Comparison of ENCODE assay signal across 1 cellular context in the genomic region with DNA sequence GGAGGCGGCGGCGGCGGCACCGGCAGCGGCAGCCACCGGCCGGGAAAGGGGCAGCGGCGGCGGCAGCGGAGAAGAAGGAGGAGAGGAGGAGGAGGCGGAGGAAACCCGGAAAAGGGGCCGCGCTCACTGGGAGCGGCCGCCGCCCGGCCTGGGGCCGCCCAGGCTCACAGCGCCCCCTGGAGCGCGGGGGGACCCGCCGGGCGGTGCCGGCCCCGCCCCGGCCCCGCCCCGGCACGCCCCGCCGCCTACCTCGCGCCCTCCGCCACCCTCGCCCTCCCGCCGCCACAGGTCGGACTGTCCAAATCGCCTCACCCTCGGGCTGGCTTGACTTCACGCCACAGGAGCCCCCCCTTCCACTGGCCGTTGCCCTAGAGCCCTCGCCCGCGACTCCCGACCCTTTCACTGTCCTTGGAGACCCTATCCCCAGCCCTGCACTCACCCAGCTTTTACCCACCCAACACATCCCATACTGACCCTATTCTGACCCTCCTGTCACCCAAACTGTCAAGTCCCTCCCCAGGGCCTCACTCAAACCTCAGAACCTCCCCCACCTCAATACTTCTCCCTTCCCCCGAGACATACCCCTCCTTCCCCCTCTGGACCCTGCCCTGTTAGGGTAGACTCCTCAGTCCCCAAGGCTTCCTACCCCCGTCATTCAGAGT.
TF ChIP-seq lines count a peak whose summit lies in the region.

CSNK2A2 (minus strand) TSS at position 85 of the 662 bp plus-strand sequence. CDS start 370 bp downstream, outside the sequence.

TF ChIP-seq in K562, 482 proteins besides CTCF, POLR2A, EP300 and RAD21 (continued from another document and continues in another):
- TF ChIP-seq, protein P1, sequence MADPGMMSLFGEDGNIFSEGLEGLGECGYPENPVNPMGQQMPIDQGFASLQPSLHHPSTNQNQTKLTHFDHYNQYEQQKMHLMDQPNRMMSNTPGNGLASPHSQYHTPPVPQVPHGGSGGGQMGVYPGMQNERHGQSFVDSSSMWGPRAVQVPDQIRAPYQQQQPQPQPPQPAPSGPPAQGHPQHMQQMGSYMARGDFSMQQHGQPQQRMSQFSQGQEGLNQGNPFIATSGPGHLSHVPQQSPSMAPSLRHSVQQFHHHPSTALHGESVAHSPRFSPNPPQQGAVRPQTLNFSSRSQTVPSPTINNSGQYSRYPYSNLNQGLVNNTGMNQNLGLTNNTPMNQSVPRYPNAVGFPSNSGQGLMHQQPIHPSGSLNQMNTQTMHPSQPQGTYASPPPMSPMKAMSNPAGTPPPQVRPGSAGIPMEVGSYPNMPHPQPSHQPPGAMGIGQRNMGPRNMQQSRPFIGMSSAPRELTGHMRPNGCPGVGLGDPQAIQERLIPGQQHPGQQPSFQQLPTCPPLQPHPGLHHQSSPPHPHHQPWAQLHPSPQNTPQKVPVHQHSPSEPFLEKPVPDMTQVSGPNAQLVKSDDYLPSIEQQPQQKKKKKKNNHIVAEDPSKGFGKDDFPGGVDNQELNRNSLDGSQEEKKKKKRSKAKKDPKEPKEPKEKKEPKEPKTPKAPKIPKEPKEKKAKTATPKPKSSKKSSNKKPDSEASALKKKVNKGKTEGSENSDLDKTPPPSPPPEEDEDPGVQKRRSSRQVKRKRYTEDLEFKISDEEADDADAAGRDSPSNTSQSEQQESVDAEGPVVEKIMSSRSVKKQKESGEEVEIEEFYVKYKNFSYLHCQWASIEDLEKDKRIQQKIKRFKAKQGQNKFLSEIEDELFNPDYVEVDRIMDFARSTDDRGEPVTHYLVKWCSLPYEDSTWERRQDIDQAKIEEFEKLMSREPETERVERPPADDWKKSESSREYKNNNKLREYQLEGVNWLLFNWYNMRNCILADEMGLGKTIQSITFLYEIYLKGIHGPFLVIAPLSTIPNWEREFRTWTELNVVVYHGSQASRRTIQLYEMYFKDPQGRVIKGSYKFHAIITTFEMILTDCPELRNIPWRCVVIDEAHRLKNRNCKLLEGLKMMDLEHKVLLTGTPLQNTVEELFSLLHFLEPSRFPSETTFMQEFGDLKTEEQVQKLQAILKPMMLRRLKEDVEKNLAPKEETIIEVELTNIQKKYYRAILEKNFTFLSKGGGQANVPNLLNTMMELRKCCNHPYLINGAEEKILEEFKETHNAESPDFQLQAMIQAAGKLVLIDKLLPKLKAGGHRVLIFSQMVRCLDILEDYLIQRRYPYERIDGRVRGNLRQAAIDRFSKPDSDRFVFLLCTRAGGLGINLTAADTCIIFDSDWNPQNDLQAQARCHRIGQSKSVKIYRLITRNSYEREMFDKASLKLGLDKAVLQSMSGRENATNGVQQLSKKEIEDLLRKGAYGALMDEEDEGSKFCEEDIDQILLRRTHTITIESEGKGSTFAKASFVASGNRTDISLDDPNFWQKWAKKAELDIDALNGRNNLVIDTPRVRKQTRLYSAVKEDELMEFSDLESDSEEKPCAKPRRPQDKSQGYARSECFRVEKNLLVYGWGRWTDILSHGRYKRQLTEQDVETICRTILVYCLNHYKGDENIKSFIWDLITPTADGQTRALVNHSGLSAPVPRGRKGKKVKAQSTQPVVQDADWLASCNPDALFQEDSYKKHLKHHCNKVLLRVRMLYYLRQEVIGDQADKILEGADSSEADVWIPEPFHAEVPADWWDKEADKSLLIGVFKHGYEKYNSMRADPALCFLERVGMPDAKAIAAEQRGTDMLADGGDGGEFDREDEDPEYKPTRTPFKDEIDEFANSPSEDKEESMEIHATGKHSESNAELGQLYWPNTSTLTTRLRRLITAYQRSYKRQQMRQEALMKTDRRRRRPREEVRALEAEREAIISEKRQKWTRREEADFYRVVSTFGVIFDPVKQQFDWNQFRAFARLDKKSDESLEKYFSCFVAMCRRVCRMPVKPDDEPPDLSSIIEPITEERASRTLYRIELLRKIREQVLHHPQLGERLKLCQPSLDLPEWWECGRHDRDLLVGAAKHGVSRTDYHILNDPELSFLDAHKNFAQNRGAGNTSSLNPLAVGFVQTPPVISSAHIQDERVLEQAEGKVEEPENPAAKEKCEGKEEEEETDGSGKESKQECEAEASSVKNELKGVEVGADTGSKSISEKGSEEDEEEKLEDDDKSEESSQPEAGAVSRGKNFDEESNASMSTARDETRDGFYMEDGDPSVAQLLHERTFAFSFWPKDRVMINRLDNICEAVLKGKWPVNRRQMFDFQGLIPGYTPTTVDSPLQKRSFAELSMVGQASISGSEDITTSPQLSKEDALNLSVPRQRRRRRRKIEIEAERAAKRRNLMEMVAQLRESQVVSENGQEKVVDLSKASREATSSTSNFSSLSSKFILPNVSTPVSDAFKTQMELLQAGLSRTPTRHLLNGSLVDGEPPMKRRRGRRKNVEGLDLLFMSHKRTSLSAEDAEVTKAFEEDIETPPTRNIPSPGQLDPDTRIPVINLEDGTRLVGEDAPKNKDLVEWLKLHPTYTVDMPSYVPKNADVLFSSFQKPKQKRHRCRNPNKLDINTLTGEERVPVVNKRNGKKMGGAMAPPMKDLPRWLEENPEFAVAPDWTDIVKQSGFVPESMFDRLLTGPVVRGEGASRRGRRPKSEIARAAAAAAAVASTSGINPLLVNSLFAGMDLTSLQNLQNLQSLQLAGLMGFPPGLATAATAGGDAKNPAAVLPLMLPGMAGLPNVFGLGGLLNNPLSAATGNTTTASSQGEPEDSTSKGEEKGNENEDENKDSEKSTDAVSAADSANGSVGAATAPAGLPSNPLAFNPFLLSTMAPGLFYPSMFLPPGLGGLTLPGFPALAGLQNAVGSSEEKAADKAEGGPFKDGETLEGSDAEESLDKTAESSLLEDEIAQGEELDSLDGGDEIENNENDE (IDR thresholded peaks at IDR 0.05; ENCODE audit: low read depth, low read length), result no peak
- TF ChIP-seq YY1 (IDR thresholded peaks at IDR 0.05; ENCODE audit: borderline replicate concordance in 1 of 3, control insufficient read depth in 1 of 3, extremely low read depth in 1 of 3, insufficient read depth in 3 of 3, insufficient read length in 1 of 3, insufficient replicate concordance in 2 of 3, low read depth in 1 of 3, low read length in 2 of 3) (peak in 1 of 3 experiments; percentile 25), RBBP5 (IDR thresholded peaks at IDR 0.05; ENCODE audit: borderline replicate concordance, insufficient read depth, low read length, poor library complexity, severe bottlenecking) (peak; percentile 83), E2F6 (IDR thresholded peaks at IDR 0.05; ENCODE audit: borderline replicate concordance in 1 of 2, extremely low read depth in 1 of 2, insufficient read depth in 1 of 2, insufficient read length in 1 of 2, low read depth in 1 of 2, low read length in 1 of 2, poor library complexity in 1 of 2, severe bottlenecking in 1 of 2) (peak in 1 of 2 experiments; percentile 45), BHLHE40 (IDR thresholded peaks at IDR 0.05; ENCODE audit: low read length) (0 out of 2 replicates have a peak, but pooled peaks have one; percentile 6), PHF20 (IDR thresholded peaks at IDR 0.05; ENCODE audit: partially characterized antibody) (peak; percentile 8), AFF1 (IDR thresholded peaks at IDR 0.05; ENCODE audit: low read depth in 1 of 2, partially characterized antibody in 2 of 2) (peak in 1 of 2 experiments; percentile 22), JUN (IDR thresholded peaks at IDR 0.05; ENCODE audit: borderline replicate concordance, low read depth, low read length) (no peak), JUN (CRISPR knock-in tag; IDR thresholded peaks at IDR 0.05; ENCODE audit: borderline replicate concordance) (no peak), FOS (IDR thresholded peaks at IDR 0.05; ENCODE audit: extremely low read depth, insufficient read length) (no peak), TAF7 (tag; IDR thresholded peaks at IDR 0.05) (0 out of 2 replicates have a peak, but pooled peaks have one; percentile 32), TAF1 (IDR thresholded peaks at IDR 0.05; ENCODE audit: control insufficient read depth, extremely low read depth, insufficient read depth, low read length, severe bottlenecking) (peak; percentile 58), ETS2 (tag; IDR thresholded peaks at IDR 0.05; ENCODE audit: borderline replicate concordance, poor library complexity, severe bottlenecking) (no peak), CBFB (CRISPR knock-in tag; IDR thresholded peaks at IDR 0.05) (no peak), GTF2F1 (IDR thresholded peaks at IDR 0.05; ENCODE audit: low read depth, low read length) (no peak), CCNT2 (IDR thresholded peaks at IDR 0.05; ENCODE audit: borderline replicate concordance, extremely low read depth, insufficient read length, low read depth, low read length) (peak; percentile 78)
- TF ChIP-seq, protein P2, sequence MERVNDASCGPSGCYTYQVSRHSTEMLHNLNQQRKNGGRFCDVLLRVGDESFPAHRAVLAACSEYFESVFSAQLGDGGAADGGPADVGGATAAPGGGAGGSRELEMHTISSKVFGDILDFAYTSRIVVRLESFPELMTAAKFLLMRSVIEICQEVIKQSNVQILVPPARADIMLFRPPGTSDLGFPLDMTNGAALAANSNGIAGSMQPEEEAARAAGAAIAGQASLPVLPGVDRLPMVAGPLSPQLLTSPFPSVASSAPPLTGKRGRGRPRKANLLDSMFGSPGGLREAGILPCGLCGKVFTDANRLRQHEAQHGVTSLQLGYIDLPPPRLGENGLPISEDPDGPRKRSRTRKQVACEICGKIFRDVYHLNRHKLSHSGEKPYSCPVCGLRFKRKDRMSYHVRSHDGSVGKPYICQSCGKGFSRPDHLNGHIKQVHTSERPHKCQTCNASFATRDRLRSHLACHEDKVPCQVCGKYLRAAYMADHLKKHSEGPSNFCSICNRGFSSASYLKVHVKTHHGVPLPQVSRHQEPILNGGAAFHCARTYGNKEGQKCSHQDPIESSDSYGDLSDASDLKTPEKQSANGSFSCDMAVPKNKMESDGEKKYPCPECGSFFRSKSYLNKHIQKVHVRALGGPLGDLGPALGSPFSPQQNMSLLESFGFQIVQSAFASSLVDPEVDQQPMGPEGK (CRISPR knock-in tag; IDR thresholded peaks at IDR 0.05; ENCODE audit: borderline replicate concordance), result no peak
- TF ChIP-seq, protein P3, sequence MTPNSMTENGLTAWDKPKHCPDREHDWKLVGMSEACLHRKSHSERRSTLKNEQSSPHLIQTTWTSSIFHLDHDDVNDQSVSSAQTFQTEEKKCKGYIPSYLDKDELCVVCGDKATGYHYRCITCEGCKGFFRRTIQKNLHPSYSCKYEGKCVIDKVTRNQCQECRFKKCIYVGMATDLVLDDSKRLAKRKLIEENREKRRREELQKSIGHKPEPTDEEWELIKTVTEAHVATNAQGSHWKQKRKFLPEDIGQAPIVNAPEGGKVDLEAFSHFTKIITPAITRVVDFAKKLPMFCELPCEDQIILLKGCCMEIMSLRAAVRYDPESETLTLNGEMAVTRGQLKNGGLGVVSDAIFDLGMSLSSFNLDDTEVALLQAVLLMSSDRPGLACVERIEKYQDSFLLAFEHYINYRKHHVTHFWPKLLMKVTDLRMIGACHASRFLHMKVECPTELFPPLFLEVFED (CRISPR knock-in tag; conservative IDR thresholded peaks at IDR 0.05), result 0 out of 2 replicates have a peak, but pooled peaks have one; percentile 63
- TF ChIP-seq, protein P4, sequence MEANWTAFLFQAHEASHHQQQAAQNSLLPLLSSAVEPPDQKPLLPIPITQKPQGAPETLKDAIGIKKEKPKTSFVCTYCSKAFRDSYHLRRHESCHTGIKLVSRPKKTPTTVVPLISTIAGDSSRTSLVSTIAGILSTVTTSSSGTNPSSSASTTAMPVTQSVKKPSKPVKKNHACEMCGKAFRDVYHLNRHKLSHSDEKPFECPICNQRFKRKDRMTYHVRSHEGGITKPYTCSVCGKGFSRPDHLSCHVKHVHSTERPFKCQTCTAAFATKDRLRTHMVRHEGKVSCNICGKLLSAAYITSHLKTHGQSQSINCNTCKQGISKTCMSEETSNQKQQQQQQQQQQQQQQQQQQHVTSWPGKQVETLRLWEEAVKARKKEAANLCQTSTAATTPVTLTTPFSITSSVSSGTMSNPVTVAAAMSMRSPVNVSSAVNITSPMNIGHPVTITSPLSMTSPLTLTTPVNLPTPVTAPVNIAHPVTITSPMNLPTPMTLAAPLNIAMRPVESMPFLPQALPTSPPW (CRISPR knock-in tag; IDR thresholded peaks at IDR 0.05), result peak; percentile 81
- TF ChIP-seq, protein P5, sequence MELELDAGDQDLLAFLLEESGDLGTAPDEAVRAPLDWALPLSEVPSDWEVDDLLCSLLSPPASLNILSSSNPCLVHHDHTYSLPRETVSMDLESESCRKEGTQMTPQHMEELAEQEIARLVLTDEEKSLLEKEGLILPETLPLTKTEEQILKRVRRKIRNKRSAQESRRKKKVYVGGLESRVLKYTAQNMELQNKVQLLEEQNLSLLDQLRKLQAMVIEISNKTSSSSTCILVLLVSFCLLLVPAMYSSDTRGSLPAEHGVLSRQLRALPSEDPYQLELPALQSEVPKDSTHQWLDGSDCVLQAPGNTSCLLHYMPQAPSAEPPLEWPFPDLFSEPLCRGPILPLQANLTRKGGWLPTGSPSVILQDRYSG (tag; conservative IDR thresholded peaks at IDR 0.05; ENCODE audit: low read depth), result no peak
- TF ChIP-seq, protein P6, sequence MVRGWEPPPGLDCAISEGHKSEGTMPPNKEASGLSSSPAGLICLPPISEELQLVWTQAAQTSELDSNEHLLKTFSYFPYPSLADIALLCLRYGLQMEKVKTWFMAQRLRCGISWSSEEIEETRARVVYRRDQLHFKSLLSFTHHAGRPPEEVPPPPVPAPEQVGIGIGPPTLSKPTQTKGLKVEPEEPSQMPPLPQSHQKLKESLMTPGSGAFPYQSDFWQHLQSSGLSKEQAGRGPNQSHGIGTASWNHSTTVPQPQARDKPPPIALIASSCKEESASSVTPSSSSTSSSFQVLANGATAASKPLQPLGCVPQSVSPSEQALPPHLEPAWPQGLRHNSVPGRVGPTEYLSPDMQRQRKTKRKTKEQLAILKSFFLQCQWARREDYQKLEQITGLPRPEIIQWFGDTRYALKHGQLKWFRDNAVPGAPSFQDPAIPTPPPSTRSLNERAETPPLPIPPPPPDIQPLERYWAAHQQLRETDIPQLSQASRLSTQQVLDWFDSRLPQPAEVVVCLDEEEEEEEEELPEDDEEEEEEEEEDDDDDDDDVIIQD (CRISPR knock-in tag; IDR thresholded peaks at IDR 0.05), result no peak
